In genomic region chr1:35675773-35676172, GRCh38 we compare ENCODE assay signal across 15 cellular contexts.
"Had no signal": no experiment of that assay in that cellular context is flagged by ENCODE, and none has a peak within 500 bp of the region (broad histone marks: within the 10 kb centered on the region; RNA-seq: fewer than 3 reads in every experiment).

No MANE protein-coding gene starts in this region.

- DNase-seq: activated B cell treated with CpG ODN at 0.5 μM for 24 hours; activated CD4-positive, alpha-beta T cell treated with anti-CD3 and anti-CD28 coated beads for 48 hours; activated naive CD8-positive, alpha-beta T cell treated with anti-CD3 and anti-CD28 coated beads for 36 hours; left colon; midbrain; ovary; sigmoid colon; stimulated activated CD4-positive, alpha-beta T cell treated with anti-CD3 and anti-CD28 coated beads, Interleukin-1b, Interleukin-23, amount 100 ng/mL, for 48 hours; stomach; T-helper 17 cell; upper lobe of right lung had no signal

- H3K4me3 ChIP-seq: breast epithelium, lung, ovary, sigmoid colon, stomach, thoracic aorta, upper lobe of right lung had no signal

- ATAC-seq: esophagus mucosa, left colon, T-helper 17 cell, upper lobe of right lung had no signal
